In the genomic region with DNA sequence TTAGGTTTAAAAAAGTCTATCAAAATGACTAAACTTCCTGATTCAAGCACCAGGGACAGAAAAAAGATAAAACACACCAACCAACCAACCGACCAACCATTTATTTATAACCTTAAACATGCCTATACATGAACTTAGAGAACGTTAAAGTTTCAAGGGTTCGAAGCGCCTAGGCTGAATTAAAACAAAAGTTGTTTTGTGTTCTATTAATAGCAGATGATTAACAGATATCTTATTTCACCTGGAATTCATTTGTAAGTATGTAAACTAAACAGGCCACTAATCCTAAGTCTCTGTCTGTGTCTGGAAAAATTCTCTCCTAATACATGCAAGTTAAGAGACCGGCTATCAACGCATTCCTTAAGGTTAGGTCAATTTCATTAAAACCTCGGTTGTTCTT, we compare ENCODE assay signal across 8 cellular contexts. TPM values are rescaled to one million over a fixed set of nuclear protein-coding genes. Genes with fewer than 3 reads are reported as not detected.
DNase-seq lines count a peak whose midpoint lies in the region; ATAC-seq, FAIRE-seq and TF ChIP-seq lines count a peak whose summit lies in the region.

No MANE protein-coding gene starts in this region.

- no peak overlapping the region for H3K23ac ChIP-seq in H9 (ENCODE audit: insufficient read length, low read depth, low read length)

- no peaks in the 10 kb centered on the region for H3K36me3 ChIP-seq in rectal smooth muscle tissue (ENCODE audit: control insufficient read depth, insufficient read depth, low read length)

- H2BK12ac ChIP-seq in H9 (ENCODE audit: insufficient read length, low read depth, low read length): no peak overlapping the region

- H3K79me2 ChIP-seq in H9 (ENCODE audit: insufficient read depth, low read length): peaks cover 13% of the 10 kb centered on the region; the same call in 1 of the 2 replicates

- H3K9ac ChIP-seq in H9 (ENCODE audit: extremely low read depth, insufficient read length, low read length) (no peak overlapping the region), rectal smooth muscle tissue (ENCODE audit: low read length) (no peak overlapping the region)

- no peak overlapping the region for H3K56ac ChIP-seq in H9 (ENCODE audit: insufficient read length, low read depth, low read length)

- H2AK5ac ChIP-seq in H9 (ENCODE audit: insufficient read length, low read length): no peak overlapping the region

- H3K4me3 ChIP-seq in rectal smooth muscle tissue (ENCODE audit: low read length): peak overlapping the region; percentile 64

- no peaks in the 10 kb centered on the region for H4K20me1 ChIP-seq in H9 (ENCODE audit: control insufficient read depth, insufficient read depth, insufficient read length)

- no peak overlapping the region for H2AFZ ChIP-seq in H9 (ENCODE audit: low read length)

- peak overlapping the region; percentile 69 to 83 for H3K4me3 Mint-ChIP-seq in H9

- no peak for FAIRE-seq in RCC 7860 (lab: Jason Lieb, UNC)

- no peak overlapping the region for H4K8ac ChIP-seq in H9 (replicated peaks; ENCODE audit: insufficient read length, low read depth, low read length)

- H2BK5ac ChIP-seq in H9 (ENCODE audit: insufficient read length, low read length): no peak overlapping the region

- no peak overlapping the region for H3K14ac ChIP-seq in H9 (ENCODE audit: insufficient read depth, low read length)

- H3K36me3 Mint-ChIP-seq in H9 (ENCODE audit: insufficient read depth in 1 of 3, low read depth in 3 of 3): peaks cover 7 to 10% (median 9%) of the 10 kb centered on the region in 3 experiments

- H2BK20ac ChIP-seq in H9 (ENCODE audit: low read depth, low read length, poor library complexity, severe bottlenecking): no peak overlapping the region

- H3K27me3 Mint-ChIP-seq in H9 (ENCODE audit: low read depth): peaks cover 4% of the 10 kb centered on the region

- no peak overlapping the region for H3K18ac ChIP-seq in H9 (ENCODE audit: insufficient read length, low read depth, low read length)

- peak overlapping the region; percentile 75 for H3K4me2 ChIP-seq in H9 (ENCODE audit: insufficient read depth, insufficient read length, low read length)

- WGBS in H9 (ENCODE audit: extremely low coverage, insufficient read length, low lambda C conversion rate): no CpG with 5 or more reads among the region's 7 CpGs

- no peak overlapping the region for H2BK120ac ChIP-seq in H9 (ENCODE audit: low read depth, low read length, poor library complexity, severe bottlenecking)

- peaks cover 3 to 8% of the 10 kb centered on the region in 2 experiments; a peak in 3 of 5 replicates for H3K9me3 Mint-ChIP-seq in H9

- peak overlapping the region in 2 of 3 experiments; percentile 79 to 81; a peak in 4 of 7 replicates for H3K27ac Mint-ChIP-seq in H9

- no peaks in the 10 kb centered on the region for H3K23me2 ChIP-seq in H9 (ENCODE audit: insufficient read length, low read depth, low read length, poor library complexity, severe bottlenecking)

- H3K27me3 ChIP-seq in H9 (ENCODE audit: insufficient read depth, low read length) (no peaks in the 10 kb centered on the region), rectal smooth muscle tissue (ENCODE audit: control insufficient read depth, insufficient read depth, low read length) (no peaks in the 10 kb centered on the region)

- H3K9me3 ChIP-seq in H9 (ENCODE audit: control insufficient read depth, low read depth, low read length): no peaks in the 10 kb centered on the region

- H3K27ac ChIP-seq in H9 (ENCODE audit: insufficient read length, low read depth, low read length): no peak overlapping the region
- H3K27ac ChIP-seq in rectal smooth muscle tissue (ENCODE audit: low read depth, low read length): no peak overlapping the region

- no peak overlapping the region for H3K4ac ChIP-seq in H9 (ENCODE audit: low read depth, low read length)

- H3K4me1 ChIP-seq in H9 (ENCODE audit: insufficient read depth, low read length) (no peaks in the 10 kb centered on the region), rectal smooth muscle tissue (ENCODE audit: control insufficient read depth, insufficient read depth, low read length) (no peaks in the 10 kb centered on the region)

- TF ChIP-seq CTCF in H9 (conservative IDR thresholded peaks at IDR 0.05) (no peak), GM13977 (IDR thresholded peaks at IDR 0.05; ENCODE audit: extremely low read depth, insufficient read depth, missing control alignments) (no peak)

- H3K79me1 ChIP-seq in H9 (ENCODE audit: insufficient read depth, low read depth, low read length, poor library complexity, severe bottlenecking): no peaks in the 10 kb centered on the region

- no peak overlapping the region for H4K5ac ChIP-seq in H9 (ENCODE audit: insufficient read length, low read depth, low read length)

- ATAC-seq in HG03469 (IDR thresholded peaks at IDR 0.05; ENCODE audit: unreplicated experiment): no peak

- DNase-seq in H9 (no peak), RCC 7860 (ENCODE audit: low spot score) (peak; percentile 16), fibroblast of gingiva (ENCODE audit: low read depth) (peak; percentile 21), GM13977 (ENCODE audit: low spot score) (no peak), mucosa of gallbladder (ENCODE audit: low spot score) (no peak), GM19240 (ENCODE audit: insufficient read length, low spot score) (no peak)

- no peak overlapping the region for H4K91ac ChIP-seq in H9 (ENCODE audit: insufficient read length, low read depth, low read length)

- H3T11ph ChIP-seq in H9 (ENCODE audit: low read length): no peak overlapping the region

- H3K4me1 Mint-ChIP-seq in H9: peaks cover 23 to 26% of the 10 kb centered on the region in 2 experiments

- in situ Hi-C loops in GM13977 (cut with MboI; ENCODE audit: low pct_unique_long_range_greater_than_20kb, low sequenced_read_pairs, unreplicated experiment): no loop called here

- no peak overlapping the region for H2BK15ac ChIP-seq in H9 (ENCODE audit: low read depth, low read length)

RNA-seq across cellular contexts. Expression of gene BAIAP2L1, which starts 1.4 kb away (rescaled TPM):
- total RNA-seq in H9 (2021): 25.9 and 29.9 TPM in 2 replicates
- total RNA-seq in mucosa of gallbladder: 55.8 TPM

Comparison
In these comparisons a context has a peak if more than half of its experiments do, and no peak if none do; other contexts are left out.
1. DNase-seq: peak in RCC 7860 (single experiment) and fibroblast of gingiva (single experiment); none in H9 (single experiment), GM13977 (single experiment), mucosa of gallbladder (single experiment) and GM19240 (single experiment).